ENCODE assay signal across 20 cellular contexts in the genomic region with DNA sequence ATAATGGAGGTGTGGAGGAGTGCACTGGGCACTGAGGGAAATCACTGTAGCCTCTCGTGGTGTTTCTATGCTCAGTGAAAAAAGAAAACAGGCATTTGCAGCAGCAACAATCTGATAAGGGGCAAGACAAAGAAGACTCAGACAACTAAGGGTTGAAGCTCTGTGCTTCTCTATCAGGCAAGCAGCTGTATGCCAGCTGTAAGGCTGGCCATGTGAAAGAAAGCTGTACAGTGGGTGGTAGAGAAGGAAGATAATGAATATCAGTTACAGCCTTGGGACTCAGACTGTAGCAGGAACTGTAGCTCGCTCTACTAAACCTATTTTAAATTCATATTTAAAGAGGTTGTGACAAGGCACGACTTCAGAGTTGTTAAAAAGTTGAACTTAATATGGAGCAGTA.
A peak's percentile ranks its signal among the peaks of the same experiment; 100 is the strongest.
DNase-seq lines count a peak whose midpoint lies in the region; ATAC-seq and TF ChIP-seq lines count a peak whose summit lies in the region.
"Had no signal": no experiment of that assay in that cellular context is flagged by ENCODE, and none has a peak within 500 bp of the region (broad histone marks: within the 10 kb centered on the region; RNA-seq: fewer than 3 reads in every experiment).

No MANE protein-coding gene starts in this region.

- POLR2A ChIA-PET in PC-9 (lab: Charles Lee; ENCODE audit: unreplicated experiment) = interaction anchor here (0.6 kb wide), 1 partner anchor 45 kb away, joined by 7 read pairs; no protein-coding TSS in a partner anchor

- H3K9me3 ChIP-seq in PC-9 (ENCODE audit: insufficient read depth, low read depth) = no peaks in the 10 kb centered on the region; the same call in 1 of the 2 replicates
- H3K9me3 ChIP-seq in osteoblast (ENCODE audit: low read depth, low read length) = no peaks in the 10 kb centered on the region
- no peaks in the 10 kb centered on the region for H3K9me3 ChIP-seq in lower lobe of right lung
- H3K9me3 ChIP-seq: SJSA1 had no signal

- ATAC-seq in GM23338 (no peak), lower lobe of right lung (no peak)
- ATAC-seq: HCT116 had no signal

- no TSS peak for BruUV-seq in PC-9 (replicated peaks; lab: Mats Ljungman, UMichigan)

- no peak for TF ChIP-seq CTCF in GM23338 (conservative IDR thresholded peaks at IDR 0.05; ENCODE audit: low read depth in 2 of 2)
- TF ChIP-seq CTCF in PC-9 (conservative IDR thresholded peaks at IDR 0.05) = no peak
- no peak for TF ChIP-seq CTCF in osteoblast (IDR thresholded peaks at IDR 0.05; ENCODE audit: extremely low read depth, low read depth, low read length)
- TF ChIP-seq CTCF in lower lobe of right lung (IDR thresholded peaks at IDR 0.05) = no peak
- TF ChIP-seq CTCF in type B pancreatic cell (conservative IDR thresholded peaks at IDR 0.05) = no peak

- intact Hi-C loops in PC-9 (cut with micrococcal nuclease; ENCODE audit: unreplicated experiment) = no loop called here
- intact Hi-C loops in lower lobe of right lung (cut with DNase I) = no loop called here

- H3K36me3 Mint-ChIP-seq in GM23338 (ENCODE audit: low read depth) (no peaks in the 10 kb centered on the region), type B pancreatic cell (no peaks in the 10 kb centered on the region)
- H3K36me3 Mint-ChIP-seq in activated T-cell treated with anti-CD3 and anti-CD28 coated beads, Interleukin-2, amount 50 U/mL, for 24 hours (ENCODE audit: low read depth) = no peaks in the 10 kb centered on the region
- H3K36me3 Mint-ChIP-seq: CD8-positive, alpha-beta memory T cell; IgD-negative memory B cell had no signal

- H3K4me1 ChIP-seq in GM23338 (ENCODE audit: insufficient read depth) (no peaks in the 10 kb centered on the region), PC-9 (replicated peaks; ENCODE audit: insufficient read depth) (no peaks in the 10 kb centered on the region), osteoblast (ENCODE audit: insufficient read depth, low read length) (no peaks in the 10 kb centered on the region), lower lobe of right lung (no peaks in the 10 kb centered on the region)
- H3K4me1 ChIP-seq: SJSA1 had no signal

- peak overlapping the region; percentile 60; the same call in 1 of the 2 replicates for H2AFZ ChIP-seq in GM23338
- peak overlapping the region; percentile 62; the same call in 1 of the 2 replicates for H2AFZ ChIP-seq in PC-9
- H2AFZ ChIP-seq in osteoblast (ENCODE audit: low read length) = peak overlapping the region; percentile 72

- no peak overlapping the region for H3K4me3 Mint-ChIP-seq in GM23338
- H3K4me3 Mint-ChIP-seq in activated T-cell treated with anti-CD3 and anti-CD28 coated beads, Interleukin-2, amount 50 U/mL, for 24 hours = no peak overlapping the region
- H3K4me3 Mint-ChIP-seq in type B pancreatic cell = no peak overlapping the region
- H3K4me3 Mint-ChIP-seq: CD8-positive, alpha-beta memory T cell; IgD-negative memory B cell had no signal

- DNase-seq in GM23338 (ENCODE audit: low spot score) (no peak), PC-9 (no peak), myocyte (ENCODE audit: low read depth) (peak; percentile 47), osteoblast (ENCODE audit: insufficient read length, low spot score, missing footprints) (peak; percentile 37), lower lobe of right lung (no peak), type B pancreatic cell (ENCODE audit: extremely low spot score, unreplicated experiment) (no peak)
- DNase-seq in activated T-cell treated with anti-CD3 and anti-CD28 coated beads, Interleukin-2, amount 50 U/mL, for 24 hours = no peak
- DNase-seq: CD8-positive, alpha-beta memory T cell; DMS53; GDM1; GOT3; NCI-H1105; NCI-H146; NCI-H2029 treated with DMSO at 0.1 percent for 48 hours; NCI-H524 treated with DMSO at 0.1 percent for 48 hours; NCI-H82 had no signal

- H4K20me1 ChIP-seq in GM23338 (replicated peaks; ENCODE audit: insufficient read depth) = no peaks in the 10 kb centered on the region
- no peaks in the 10 kb centered on the region for H4K20me1 ChIP-seq in PC-9 (ENCODE audit: insufficient read depth)
- no peaks in the 10 kb centered on the region for H4K20me1 ChIP-seq in osteoblast (ENCODE audit: insufficient read depth, low read length)

- H3K9me3 Mint-ChIP-seq in GM23338 (no peaks in the 10 kb centered on the region), type B pancreatic cell (no peaks in the 10 kb centered on the region)
- peaks cover 5% of the 10 kb centered on the region for H3K9me3 Mint-ChIP-seq in activated T-cell treated with anti-CD3 and anti-CD28 coated beads, Interleukin-2, amount 50 U/mL, for 24 hours

- H3K27me3 ChIP-seq in GM23338 (ENCODE audit: insufficient read depth) = no peaks in the 10 kb centered on the region
- no peaks in the 10 kb centered on the region for H3K27me3 ChIP-seq in PC-9 (ENCODE audit: insufficient read depth, low read depth)
- no peaks in the 10 kb centered on the region for H3K27me3 ChIP-seq in osteoblast (ENCODE audit: insufficient read depth, low read length)
- no peaks in the 10 kb centered on the region for H3K27me3 ChIP-seq in lower lobe of right lung (ENCODE audit: low read depth)
- H3K27me3 ChIP-seq: SJSA1 had no signal

- H3K27me3 Mint-ChIP-seq in GM23338 (ENCODE audit: insufficient read depth, low read depth, poor library complexity) (peaks cover 4% of the 10 kb centered on the region), type B pancreatic cell (no peaks in the 10 kb centered on the region)
- no peaks in the 10 kb centered on the region for H3K27me3 Mint-ChIP-seq in activated T-cell treated with anti-CD3 and anti-CD28 coated beads, Interleukin-2, amount 50 U/mL, for 24 hours
- H3K27me3 Mint-ChIP-seq: CD8-positive, alpha-beta memory T cell; IgD-negative memory B cell had no signal

- H3K9me2 ChIP-seq in GM23338 (ENCODE audit: insufficient read depth) = no peaks in the 10 kb centered on the region
- no peaks in the 10 kb centered on the region for H3K9me2 ChIP-seq in PC-9 (ENCODE audit: insufficient read depth)

- 0 out of 3 replicates have a peak, but pooled peaks cover 4% of the 10 kb centered on the region for H3K4me1 Mint-ChIP-seq in GM23338
- no peaks in the 10 kb centered on the region for H3K4me1 Mint-ChIP-seq in activated T-cell treated with anti-CD3 and anti-CD28 coated beads, Interleukin-2, amount 50 U/mL, for 24 hours (ENCODE audit: low read depth)
- no peaks in the 10 kb centered on the region for H3K4me1 Mint-ChIP-seq in type B pancreatic cell (ENCODE audit: unreplicated experiment)
- H3K4me1 Mint-ChIP-seq: CD8-positive, alpha-beta memory T cell; IgD-negative memory B cell had no signal

- H3K27ac ChIP-seq in GM23338 (ENCODE audit: low read depth) = no peak overlapping the region
- H3K27ac ChIP-seq in PC-9 = no peak overlapping the region
- no peak overlapping the region for H3K27ac ChIP-seq in osteoblast (ENCODE audit: low read depth, low read length)
- no peak overlapping the region for H3K27ac ChIP-seq in lower lobe of right lung
- H3K27ac ChIP-seq: C4-2B, SJSA1 had no signal

- H3F3A ChIP-seq in GM23338 (replicated peaks; ENCODE audit: low read depth) = no peaks in the 10 kb centered on the region
- H3F3A ChIP-seq in PC-9 (ENCODE audit: insufficient read depth, low read depth) = no peaks in the 10 kb centered on the region

- H3K4me2 ChIP-seq in GM23338 (no peak overlapping the region), PC-9 (no peak overlapping the region), osteoblast (ENCODE audit: insufficient read depth, low read length) (no peak overlapping the region)

- H3K4me3 ChIP-seq in GM23338 (no peak overlapping the region), PC-9 (no peak overlapping the region), osteoblast (ENCODE audit: insufficient read depth, low read length) (no peak overlapping the region), lower lobe of right lung (no peak overlapping the region)
- H3K4me3 ChIP-seq: SJSA1 had no signal

- H3K79me2 ChIP-seq in GM23338 (replicated peaks; ENCODE audit: insufficient read depth) (no peaks in the 10 kb centered on the region), PC-9 (ENCODE audit: low read depth) (no peaks in the 10 kb centered on the region), osteoblast (ENCODE audit: insufficient read depth, low read length) (no peaks in the 10 kb centered on the region)

- H3K36me3 ChIP-seq in GM23338 (ENCODE audit: insufficient read depth) = no peaks in the 10 kb centered on the region
- no peaks in the 10 kb centered on the region for H3K36me3 ChIP-seq in PC-9 (ENCODE audit: low read depth)
- H3K36me3 ChIP-seq in osteoblast (ENCODE audit: insufficient read depth, low read length) = no peaks in the 10 kb centered on the region
- no peaks in the 10 kb centered on the region for H3K36me3 ChIP-seq in lower lobe of right lung
- H3K36me3 ChIP-seq: SJSA1 had no signal

- CTCF ChIA-PET in PC-9 (lab: Charles Lee) = no interaction called here

- H3K27ac Mint-ChIP-seq in GM23338 (no peak overlapping the region; the same call in 1 of the 2 replicates), type B pancreatic cell (no peak overlapping the region)
- H3K27ac Mint-ChIP-seq in activated T-cell treated with anti-CD3 and anti-CD28 coated beads, Interleukin-2, amount 50 U/mL, for 24 hours = no peak overlapping the region
- H3K27ac Mint-ChIP-seq: CD8-positive, alpha-beta memory T cell; IgD-negative memory B cell had no signal

TF ChIP-seq in GM23338, 12 proteins besides CTCF, POLR2A, EP300 and RAD21 (continues in another document):
- no peak for TF ChIP-seq REST (IDR thresholded peaks at IDR 0.05; ENCODE audit: unreplicated experiment)
- no peak for TF ChIP-seq POLR2AphosphoS5 (IDR thresholded peaks at IDR 0.05; ENCODE audit: low read depth)
- TF ChIP-seq EZH2phosphoT487 (IDR thresholded peaks at IDR 0.05; ENCODE audit: unreplicated experiment) = no peak

Comparison
In these comparisons a context has a peak if more than half of its experiments do, and no peak if none do; other contexts are left out.
1. DNase-seq: peak in myocyte (single experiment) and osteoblast (single experiment); none in GM23338 (single experiment), PC-9 (0 of 2), activated T-cell treated with anti-CD3 and anti-CD28 coated beads, Interleukin-2, amount 50 U/mL, for 24 hours (single experiment), lower lobe of right lung (single experiment) and type B pancreatic cell (single experiment).
2. Peak in every context shown above with its lines, with median percentiles within 50 percentile points of each other: H2AFZ ChIP-seq.